ENCODE assay signal across 8 cellular contexts in the genomic region with DNA sequence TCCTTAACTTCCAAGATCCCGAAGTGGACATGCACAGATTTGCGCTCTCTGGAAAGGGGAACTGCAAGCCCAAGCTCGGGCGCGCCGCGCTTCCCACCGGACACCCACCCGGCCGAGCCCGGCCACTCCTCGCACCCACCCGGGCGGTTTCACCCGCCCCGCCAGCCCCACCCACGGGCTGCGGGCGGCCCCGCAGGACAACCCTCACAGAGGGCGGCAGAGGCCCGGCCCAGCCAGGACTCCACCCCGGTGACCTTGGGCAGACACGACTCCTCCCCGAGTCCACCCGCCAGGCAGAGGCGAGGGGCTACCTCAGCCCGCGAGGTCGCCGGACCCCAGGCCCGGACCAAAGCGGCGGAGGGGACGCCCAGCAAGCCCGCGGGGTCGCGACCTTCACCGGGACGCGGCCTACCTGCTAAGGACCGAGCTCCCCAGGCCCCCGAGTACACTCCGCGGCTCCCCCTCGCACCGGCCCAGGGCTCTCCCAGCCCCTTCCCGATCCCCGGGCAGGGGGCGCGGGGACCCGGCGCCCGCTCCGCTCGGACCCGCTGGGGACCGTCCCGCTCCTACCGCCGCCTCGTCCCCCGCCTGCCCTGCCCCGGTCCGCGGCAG.
A peak's percentile ranks its signal among the peaks of the same experiment; 100 is the strongest.
DNase-seq lines count a peak whose midpoint lies in the region; ATAC-seq and TF ChIP-seq lines count a peak whose summit lies in the region.
"Not testable (repeated sequence)": the region's sequence is repeated elsewhere in the genome, so short reads cannot be mapped to it uniquely, and the experiment has no call there.

No MANE protein-coding gene starts in this region.

- H3K36me3 ChIP-seq in A673 (ENCODE audit: insufficient read depth, low read length, poor library complexity, severe bottlenecking); endodermal cell (ENCODE audit: control insufficient read depth, insufficient read depth, low read length); rectal smooth muscle tissue (ENCODE audit: control insufficient read depth, insufficient read depth, low read length): not testable (repeated sequence)

- 0% methylated on average over 20 of the region's 67 CpGs; no CpG with 5 or more reads in 1 of the 2 experiments for WGBS in endodermal cell (ENCODE audit: insufficient coverage in 1 of 2, insufficient read length in 1 of 2), 2 experiments

- DNase-seq in A673 (ENCODE audit: low spot score); activated CD8-positive, alpha-beta memory T cell treated with anti-CD3 and anti-CD28 coated beads, Interleukin-2, amount 10 ng/mL, durations not matched to agents 7 days and 5 days; endodermal cell; left lobe of liver (ENCODE audit: low spot score): not testable (repeated sequence)

- peak overlapping the region; percentile 69 for H3K4me3 ChIP-seq in A673 (ENCODE audit: low read depth, low read length, poor library complexity, severe bottlenecking)
- peak overlapping the region; percentile 71 for H3K4me3 ChIP-seq in endodermal cell (ENCODE audit: low read length)
- peak overlapping the region; percentile 62 for H3K4me3 ChIP-seq in rectal smooth muscle tissue (ENCODE audit: low read length)

- CTCF ChIA-PET in A673 (lab: Charles Lee); activated CD8-positive, alpha-beta memory T cell treated with anti-CD3 and anti-CD28 coated beads, Interleukin-2, amount 10 ng/mL, durations not matched to agents 7 days and 5 days (lab: Charles Lee): not testable (repeated sequence)

- intact Hi-C loops in A673 (cut with micrococcal nuclease; ENCODE audit: unreplicated experiment): not testable (repeated sequence)

- H3K4me3 Mint-ChIP-seq in IgD-negative memory B cell: peak overlapping the region; percentile 76 to 88 (median 86)
- peak overlapping the region; percentile 81 for H3K4me3 Mint-ChIP-seq in activated CD8-positive, alpha-beta memory T cell treated with anti-CD3 and anti-CD28 coated beads, Interleukin-2, amount 10 ng/mL, durations not matched to agents 7 days and 5 days
- H3K4me3 Mint-ChIP-seq in endodermal cell: peak overlapping the region; percentile 64

- ATAC-seq in GM19043 (IDR thresholded peaks at IDR 0.05; ENCODE audit: low read depth, unreplicated experiment) (peak; percentile 14), HG02763 (IDR thresholded peaks at IDR 0.05; ENCODE audit: unreplicated experiment) (peak; percentile 22), left lobe of liver (peak; percentile 93)
- peak; percentile 66 for ATAC-seq in activated CD8-positive, alpha-beta memory T cell treated with anti-CD3 and anti-CD28 coated beads, Interleukin-2, amount 10 ng/mL, durations not matched to agents 7 days and 5 days

- peak overlapping the region; percentile 83 for H3K27ac ChIP-seq in A673 (ENCODE audit: low read depth, low read length, poor library complexity, severe bottlenecking)
- H3K27ac ChIP-seq in endodermal cell (ENCODE audit: low read depth, low read length): not testable (repeated sequence)
- H3K27ac ChIP-seq in rectal smooth muscle tissue (ENCODE audit: low read depth, low read length): peak overlapping the region; percentile 79

- not testable (repeated sequence) for BruUV-seq in A673 (replicated peaks; lab: Mats Ljungman, UMichigan)

- TF ChIP-seq CTCF in A673 (conservative IDR thresholded peaks at IDR 0.05; ENCODE audit: low read depth, low read length); endodermal cell (conservative IDR thresholded peaks at IDR 0.05): not testable (repeated sequence)

- H3K4me1 Mint-ChIP-seq in IgD-negative memory B cell; activated CD8-positive, alpha-beta memory T cell treated with anti-CD3 and anti-CD28 coated beads, Interleukin-2, amount 10 ng/mL, durations not matched to agents 7 days and 5 days; endodermal cell: not testable (repeated sequence)

- not testable (repeated sequence) for H3K36me3 Mint-ChIP-seq in IgD-negative memory B cell; activated CD8-positive, alpha-beta memory T cell treated with anti-CD3 and anti-CD28 coated beads, Interleukin-2, amount 10 ng/mL, durations not matched to agents 7 days and 5 days; endodermal cell (ENCODE audit: low read depth)

- H3K27ac Mint-ChIP-seq in IgD-negative memory B cell, endodermal cell: not testable (repeated sequence)
- H3K27ac Mint-ChIP-seq in activated CD8-positive, alpha-beta memory T cell treated with anti-CD3 and anti-CD28 coated beads, Interleukin-2, amount 10 ng/mL, durations not matched to agents 7 days and 5 days: peak overlapping the region; percentile 83

- H3K4me1 ChIP-seq in A673 (ENCODE audit: insufficient read depth, low read length, poor library complexity, severe bottlenecking); endodermal cell (ENCODE audit: control insufficient read depth, insufficient read depth, low read length); rectal smooth muscle tissue (ENCODE audit: control insufficient read depth, insufficient read depth, low read length): not testable (repeated sequence)

- H3K9ac ChIP-seq in endodermal cell (ENCODE audit: extremely low read depth, low read length, poor library complexity, severe bottlenecking); rectal smooth muscle tissue (ENCODE audit: low read length): not testable (repeated sequence)

- POLR2A ChIA-PET in A673 (lab: Charles Lee; ENCODE audit: low non-redundant PET): not testable (repeated sequence)

- H3K27me3 ChIP-seq in A673 (replicated peaks; ENCODE audit: insufficient read depth, low read depth, low read length, poor library complexity); endodermal cell (ENCODE audit: control insufficient read depth, insufficient read depth, low read length, poor library complexity, severe bottlenecking); rectal smooth muscle tissue (ENCODE audit: control insufficient read depth, insufficient read depth, low read length): not testable (repeated sequence)

- H3K9me3 Mint-ChIP-seq in IgD-negative memory B cell; activated CD8-positive, alpha-beta memory T cell treated with anti-CD3 and anti-CD28 coated beads, Interleukin-2, amount 10 ng/mL, durations not matched to agents 7 days and 5 days (ENCODE audit: low read depth); endodermal cell: not testable (repeated sequence)

- H3K27me3 Mint-ChIP-seq in IgD-negative memory B cell; activated CD8-positive, alpha-beta memory T cell treated with anti-CD3 and anti-CD28 coated beads, Interleukin-2, amount 10 ng/mL, durations not matched to agents 7 days and 5 days; endodermal cell (ENCODE audit: insufficient read depth): not testable (repeated sequence)

- not testable (repeated sequence) for H3K9me3 ChIP-seq in A673 (ENCODE audit: low read depth, low read length, poor library complexity, severe bottlenecking); endodermal cell (ENCODE audit: control insufficient read depth, low read length)

Comparison
In these comparisons a context has a peak if more than half of its experiments do, and no peak if none do; other contexts are left out.
1. ATAC-seq: peak in every context shown above with its lines; median percentile 93 in left lobe of liver; 66 in activated CD8-positive, alpha-beta memory T cell treated with anti-CD3 and anti-CD28 coated beads, Interleukin-2, amount 10 ng/mL, durations not matched to agents 7 days and 5 days; 22 in HG02763; 14 in GM19043.